Comparison of ENCODE assay signal across 12 cellular contexts in genomic region chr10:132542086-132542775, GRCh38. TPM values are rescaled to one million over a fixed set of nuclear protein-coding genes. Genes with fewer than 3 reads are reported as not detected.
DNase-seq lines count a peak whose midpoint lies in the region; ATAC-seq and TF ChIP-seq lines count a peak whose summit lies in the region.
"Had no signal": no experiment of that assay in that cellular context is flagged by ENCODE, and none has a peak within 500 bp of the region (broad histone marks: within the 10 kb centered on the region; RNA-seq: fewer than 3 reads in every experiment).

No MANE protein-coding gene starts in this region.

- no peak for ATAC-seq in heart left ventricle
- ATAC-seq in left lung: no peak
- ATAC-seq: HCT116 had no signal

- H3K36me3 ChIP-seq in heart left ventricle (no peaks in the 10 kb centered on the region), right atrium auricular region (no peaks in the 10 kb centered on the region), Peyer's patch (no peaks in the 10 kb centered on the region), left lung (no peaks in the 10 kb centered on the region), thyroid gland (no peaks in the 10 kb centered on the region)

- H3K27me3 ChIP-seq in heart left ventricle (no peaks in the 10 kb centered on the region), right atrium auricular region (no peaks in the 10 kb centered on the region), Peyer's patch (no peaks in the 10 kb centered on the region), left lung (no peaks in the 10 kb centered on the region), thyroid gland (no peaks in the 10 kb centered on the region)

- no peak overlapping the region for H3K4me3 ChIP-seq in heart left ventricle
- H3K4me3 ChIP-seq in right atrium auricular region: no peak overlapping the region
- no peak overlapping the region for H3K4me3 ChIP-seq in Peyer's patch
- H3K4me3 ChIP-seq in left lung: no peak overlapping the region
- no peak overlapping the region for H3K4me3 ChIP-seq in thyroid gland (replicated peaks in 1 of 3)

- intact Hi-C loops in heart left ventricle (cut with DNase I) (loop anchor here in 5 of 10 donors (5.0 kb wide), 2 partner anchors 35 to 45 kb away; no protein-coding TSS in a partner anchor), left lung (cut with DNase I) (no loop called here), thyroid gland (cut with DNase I) (no loop called here)

- peak in 4 of 5 donors; percentile 9 to 49 (median 28) for DNase-seq in heart left ventricle
- DNase-seq in right atrium auricular region (ENCODE audit: low spot score): no peak
- DNase-seq in Peyer's patch: peak in 2 of 3 donors; percentile 42 to 43
- DNase-seq in left lung: peak; percentile 36 to 65
- peak; percentile 88 to 90 for DNase-seq in thyroid gland
- no peak for DNase-seq in erythroblast (lab: John Stamatoyannopoulos, UW)
- DNase-seq in T-helper 9 cell: no peak
- no peak for DNase-seq in SIG-M5 (lab: John Stamatoyannopoulos, UW)
- DNase-seq: NCI-H446; stimulated activated CD4-positive, alpha-beta T cell treated with anti-CD3 and anti-CD28 coated beads, Interleukin-4, amount 100 ng/mL, for 1 hour; stimulated activated naive CD4-positive, alpha-beta T cell had no signal

- H3K4me1 ChIP-seq in heart left ventricle (peaks cover 3 to 84% (median 74%) of the 10 kb centered on the region in 12 donors), right atrium auricular region (peaks cover 3 to 82% of the 10 kb centered on the region in 2 donors), Peyer's patch (peaks cover 9 to 66% (median 37%) of the 10 kb centered on the region in 4 donors), left lung (peaks cover 19 to 84% of the 10 kb centered on the region in 2 donors), thyroid gland (peaks cover 60 to 75% of the 10 kb centered on the region in 2 donors)

- TF ChIP-seq POLR2A in heart left ventricle (IDR thresholded peaks at IDR 0.05) (no peak), Peyer's patch (IDR thresholded peaks at IDR 0.05) (no peak), thyroid gland (IDR thresholded peaks at IDR 0.05) (no peak), erythroblast (IDR thresholded peaks at IDR 0.05; ENCODE audit: low read length) (no peak)

- no peak overlapping the region for H3K27ac ChIP-seq in heart left ventricle
- no peak overlapping the region for H3K27ac ChIP-seq in right atrium auricular region
- H3K27ac ChIP-seq in Peyer's patch: no peak overlapping the region
- H3K27ac ChIP-seq in left lung: no peak overlapping the region
- peak overlapping the region in 1 of 3 donors; percentile 58 for H3K27ac ChIP-seq in thyroid gland

- WGBS in heart left ventricle, 4 donors: 78 to 82% (median 80%) methylated on average over 19 of the region's 19 CpGs
- WGBS in thyroid gland, 2 donors: 63 to 64% methylated on average over 18 to 19 of the region's 19 CpGs

- H3K9me3 ChIP-seq in heart left ventricle (no peaks in the 10 kb centered on the region), right atrium auricular region (no peaks in the 10 kb centered on the region), Peyer's patch (no peaks in the 10 kb centered on the region), left lung (no peaks in the 10 kb centered on the region), thyroid gland (no peaks in the 10 kb centered on the region)

- no peak for TF ChIP-seq CTCF in heart left ventricle (IDR thresholded peaks at IDR 0.05)
- TF ChIP-seq CTCF in right atrium auricular region (IDR thresholded peaks at IDR 0.05): no peak
- no peak for TF ChIP-seq CTCF in Peyer's patch (IDR thresholded peaks at IDR 0.05)
- TF ChIP-seq CTCF in left lung (IDR thresholded peaks at IDR 0.05): no peak
- no peak for TF ChIP-seq CTCF in thyroid gland (IDR thresholded peaks at IDR 0.05)

RNA-seq across cellular contexts. Expression of gene INPP5A, which starts 4.6 kb away (rescaled TPM):
- total RNA-seq in heart left ventricle (100 to 1,000 TPM in 6 of 9 donors, 10 to 100 TPM in 3; 78.1 to 179 (median 113) TPM), right atrium auricular region (100 to 1,000 TPM; 116 to 143 TPM), Peyer's patch (10 to 100 TPM; 33.8 to 76.4 (median 38.1) TPM), left lung (10 to 100 TPM; 32.0 to 37.0 TPM), thyroid gland (10 to 100 TPM; 30.4 to 75.8 (median 41.1) TPM)
- 10 to 100 TPM; 38.6 to 60.1 TPM for polyA plus RNA-seq in heart left ventricle

Comparison
In these comparisons a context has a peak if more than half of its experiments do, and no peak if none do; other contexts are left out.
1. DNase-seq: peak in heart left ventricle (4 of 5), Peyer's patch (2 of 3), left lung (2 of 2) and thyroid gland (2 of 2); none in right atrium auricular region (single experiment), erythroblast (0 of 2), T-helper 9 cell (single experiment) and SIG-M5 (single experiment).